16 cellular contexts compared by ENCODE assay signal in genomic region chr2:175568109-175568730, GRCh38.
DNase-seq lines count a peak whose midpoint lies in the region; ATAC-seq and TF ChIP-seq lines count a peak whose summit lies in the region.
"Had no signal": no experiment of that assay in that cellular context is flagged by ENCODE, and none has a peak within 500 bp of the region (broad histone marks: within the 10 kb centered on the region; RNA-seq: fewer than 3 reads in every experiment).

No MANE protein-coding gene starts in this region.

- 77 to 85% (median 82%) methylated on average over 9 of the region's 9 CpGs for WGBS in adrenal gland, 4 donors

- H3K9me3 ChIP-seq in MM.1S (replicated peaks; ENCODE audit: insufficient read depth, low read length) = no peaks in the 10 kb centered on the region
- no peaks in the 10 kb centered on the region for H3K9me3 ChIP-seq in adrenal gland (replicated peaks in 1 of 3)
- no peaks in the 10 kb centered on the region for H3K9me3 ChIP-seq in neural progenitor cell (ENCODE audit: low read depth)
- H3K9me3 ChIP-seq: BE2C had no signal

- H3K27me3 ChIP-seq in MM.1S (replicated peaks; ENCODE audit: insufficient read depth, low read length) (no peaks in the 10 kb centered on the region), adrenal gland (no peaks in the 10 kb centered on the region), neural progenitor cell (no peaks in the 10 kb centered on the region)
- H3K27me3 ChIP-seq: BE2C had no signal

- H3K27ac Mint-ChIP-seq in immature natural killer cell (peak overlapping the region; percentile 9 to 86 (median 76)), neural progenitor cell (no peak overlapping the region)
- no peak overlapping the region for H3K27ac Mint-ChIP-seq in activated CD4-positive, alpha-beta T cell treated with anti-CD3 and anti-CD28 coated beads, Interleukin-2, amount 10 ng/mL, durations not matched to agents 24 days and 14 days
- H3K27ac Mint-ChIP-seq: CD4-positive, alpha-beta T cell had no signal

- TF ChIP-seq CTCF in MM.1S (IDR thresholded peaks at IDR 0.05; ENCODE audit: low read length) (no peak), adrenal gland (IDR thresholded peaks at IDR 0.05) (no peak), neural progenitor cell (IDR thresholded peaks at IDR 0.05) (no peak)

- H3K27me3 Mint-ChIP-seq in immature natural killer cell (ENCODE audit: low read depth in 3 of 3) (peaks cover 13 to 22% (median 21%) of the 10 kb centered on the region in 3 donors), neural progenitor cell (ENCODE audit: insufficient read depth, low read depth) (no peaks in the 10 kb centered on the region)
- peaks cover 3% of the 10 kb centered on the region for H3K27me3 Mint-ChIP-seq in activated CD4-positive, alpha-beta T cell treated with anti-CD3 and anti-CD28 coated beads, Interleukin-2, amount 10 ng/mL, durations not matched to agents 24 days and 14 days

- H4K20me1 ChIP-seq in MM.1S (ENCODE audit: insufficient read depth, low read length) (no peaks in the 10 kb centered on the region), neural progenitor cell (ENCODE audit: low read depth) (no peaks in the 10 kb centered on the region)

- H3K27ac ChIP-seq in MM.1S (ENCODE audit: low read length) (no peak overlapping the region), adrenal gland (no peak overlapping the region), neural progenitor cell (no peak overlapping the region)

- H3F3A ChIP-seq in MM.1S (ENCODE audit: insufficient read depth, low read length) (no peaks in the 10 kb centered on the region), neural progenitor cell (ENCODE audit: low read depth) (no peaks in the 10 kb centered on the region)

- H3K9me2 ChIP-seq in MM.1S (replicated peaks; ENCODE audit: insufficient read depth, low read length) = no peaks in the 10 kb centered on the region

- H3K36me3 ChIP-seq in MM.1S (replicated peaks; ENCODE audit: insufficient read depth, low read length) (no peaks in the 10 kb centered on the region), adrenal gland (replicated peaks in 1 of 2) (no peaks in the 10 kb centered on the region), neural progenitor cell (no peaks in the 10 kb centered on the region)
- H3K36me3 ChIP-seq: BE2C had no signal

- no peak overlapping the region for H3K4me3 ChIP-seq in MM.1S (ENCODE audit: low read length)
- H3K4me3 ChIP-seq in adrenal gland = peak overlapping the region in 3 of 4 donors; percentile 1 to 39 (median 2)
- H3K4me3 ChIP-seq in neural progenitor cell = no peak overlapping the region

- H3K9me3 Mint-ChIP-seq in immature natural killer cell = no peaks in the 10 kb centered on the region
- H3K9me3 Mint-ChIP-seq in neural progenitor cell = no peaks in the 10 kb centered on the region
- no peaks in the 10 kb centered on the region for H3K9me3 Mint-ChIP-seq in activated CD4-positive, alpha-beta T cell treated with anti-CD3 and anti-CD28 coated beads, Interleukin-2, amount 10 ng/mL, durations not matched to agents 24 days and 14 days
- H3K9me3 Mint-ChIP-seq: CD4-positive, alpha-beta T cell had no signal

- peak overlapping the region; percentile 33 to 87 (median 71) for H3K4me3 Mint-ChIP-seq in immature natural killer cell
- H3K4me3 Mint-ChIP-seq in neural progenitor cell = no peak overlapping the region
- H3K4me3 Mint-ChIP-seq in activated CD4-positive, alpha-beta T cell treated with anti-CD3 and anti-CD28 coated beads, Interleukin-2, amount 10 ng/mL, durations not matched to agents 24 days and 14 days = no peak overlapping the region
- H3K4me3 Mint-ChIP-seq: CD4-positive, alpha-beta T cell had no signal

- intact Hi-C loops in adrenal gland (cut with DNase I) = no loop called here
- intact Hi-C loops in activated CD4-positive, alpha-beta T cell treated with anti-CD3 and anti-CD28 coated beads, Interleukin-2, amount 10 ng/mL, durations not matched to agents 24 days and 14 days (cut with micrococcal nuclease) = no loop called here

- H3K4me1 Mint-ChIP-seq in immature natural killer cell (peaks cover 15 to 16% of the 10 kb centered on the region in 2 donors), neural progenitor cell (no peaks in the 10 kb centered on the region)
- peaks cover 3% of the 10 kb centered on the region for H3K4me1 Mint-ChIP-seq in activated CD4-positive, alpha-beta T cell treated with anti-CD3 and anti-CD28 coated beads, Interleukin-2, amount 10 ng/mL, durations not matched to agents 24 days and 14 days

- no peak for TF ChIP-seq POLR2A in adrenal gland (IDR thresholded peaks at IDR 0.05)

- H3K79me2 ChIP-seq in MM.1S (ENCODE audit: low read length) (no peaks in the 10 kb centered on the region), neural progenitor cell (ENCODE audit: low read depth) (no peaks in the 10 kb centered on the region)

- H3K4me1 ChIP-seq in MM.1S (ENCODE audit: low read length) (no peaks in the 10 kb centered on the region), adrenal gland (replicated peaks in 1 of 2) (no peaks in the 10 kb centered on the region), neural progenitor cell (peaks cover 8% of the 10 kb centered on the region)
- H3K4me1 ChIP-seq: BE2C had no signal

- H3K36me3 Mint-ChIP-seq in immature natural killer cell (peaks cover 0 to 3% (median 0%) of the 10 kb centered on the region in 3 donors), neural progenitor cell (no peaks in the 10 kb centered on the region)
- no peaks in the 10 kb centered on the region for H3K36me3 Mint-ChIP-seq in activated CD4-positive, alpha-beta T cell treated with anti-CD3 and anti-CD28 coated beads, Interleukin-2, amount 10 ng/mL, durations not matched to agents 24 days and 14 days (ENCODE audit: low read depth)

- H3K9ac ChIP-seq in MM.1S (ENCODE audit: low read length) = no peak overlapping the region
- no peak overlapping the region for H3K9ac ChIP-seq in neural progenitor cell

- DNase-seq in MM.1S (no peak), adrenal gland (no peak), immature natural killer cell (no peak), neural progenitor cell (ENCODE audit: low spot score) (no peak), NCI-H2171 (lab: John Stamatoyannopoulos, UW) (no peak), NCI-H774 (lab: John Stamatoyannopoulos, UW) (no peak)
- no peak for DNase-seq in activated CD4-positive, alpha-beta T cell treated with anti-CD3 and anti-CD28 coated beads, Interleukin-2, amount 10 ng/mL, durations not matched to agents 24 days and 14 days
- DNase-seq: BE2C; CD4-positive, alpha-beta T cell; H7; KBM-7; NCI-H345; NCI-H526; NK-92 treated with Interleukin-12 subunit alpha and Interleukin-12 subunit beta, amount 100 ng/mL, for 24 hours; SHP77 treated with DMSO at 0.1 percent for 48 hours had no signal

- H3K4me2 ChIP-seq in MM.1S (ENCODE audit: low read depth, low read length) (peak overlapping the region; percentile 28; the same call in 1 of the 2 replicates), neural progenitor cell (peak overlapping the region; percentile 42)

- H2AFZ ChIP-seq in MM.1S (ENCODE audit: low read length) (peak overlapping the region; percentile 73), neural progenitor cell (replicated peaks) (peak overlapping the region; percentile 81)

- ATAC-seq in GM18511 (IDR thresholded peaks at IDR 0.05; ENCODE audit: unreplicated experiment) = no peak

Comparison
In these comparisons a context has a peak if more than half of its experiments do, and no peak if none do; other contexts are left out.
1. H3K4me3 ChIP-seq: peak in adrenal gland (3 of 4); none in MM.1S (single experiment) and neural progenitor cell (single experiment).
2. H3K27ac Mint-ChIP-seq: peak in immature natural killer cell (6 of 6); none in neural progenitor cell (single experiment) and activated CD4-positive, alpha-beta T cell treated with anti-CD3 and anti-CD28 coated beads, Interleukin-2, amount 10 ng/mL, durations not matched to agents 24 days and 14 days (single experiment).
3. H3K4me3 Mint-ChIP-seq: peak in immature natural killer cell (5 of 5); none in neural progenitor cell (single experiment) and activated CD4-positive, alpha-beta T cell treated with anti-CD3 and anti-CD28 coated beads, Interleukin-2, amount 10 ng/mL, durations not matched to agents 24 days and 14 days (single experiment).